ENCODE assay signal across 14 cellular contexts in the genomic region with DNA sequence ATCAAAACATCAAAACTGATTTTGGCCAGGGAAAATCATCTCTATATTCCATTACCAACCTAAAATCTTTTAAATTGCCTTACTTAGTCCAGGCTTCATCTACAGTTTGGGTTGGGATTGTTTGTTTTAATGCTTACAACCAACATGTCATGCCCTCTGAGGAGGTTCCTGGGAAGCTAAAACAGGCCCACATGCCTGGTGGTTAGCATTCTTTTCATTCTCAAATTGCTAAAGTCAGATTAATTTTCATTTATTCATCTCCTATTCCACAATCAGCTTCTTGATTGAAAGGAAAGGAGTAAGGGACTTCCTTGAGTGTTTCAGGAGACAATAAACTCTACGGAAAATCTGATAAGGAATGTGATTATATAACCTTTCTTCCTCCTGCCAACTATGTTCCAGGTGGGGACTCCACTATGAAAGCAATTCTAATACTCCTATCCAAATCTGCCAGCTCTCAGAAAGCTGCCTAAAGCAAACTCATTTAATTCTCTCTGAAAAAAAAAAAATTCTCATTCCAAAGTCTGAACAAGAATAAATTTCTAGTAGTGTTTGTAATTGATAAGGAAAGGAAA. TPM values are rescaled to one million over a fixed set of nuclear protein-coding genes. Genes with fewer than 3 reads are reported as not detected.
A peak's percentile ranks its signal among the peaks of the same experiment; 100 is the strongest.
DNase-seq lines count a peak whose midpoint lies in the region; ATAC-seq and TF ChIP-seq lines count a peak whose summit lies in the region.
"Had no signal": no experiment of that assay in that cellular context is flagged by ENCODE, and none has a peak within 500 bp of the region (broad histone marks: within the 10 kb centered on the region; RNA-seq: fewer than 3 reads in every experiment).

No MANE protein-coding gene starts in this region.

- peak overlapping the region; percentile 30; the same call in 1 of the 2 replicates for H3K27ac Mint-ChIP-seq in WTC11
- H3K27ac Mint-ChIP-seq in glutamatergic neuron (ENCODE audit: unreplicated experiment), result peak overlapping the region; percentile 57

- no peaks in the 10 kb centered on the region for H3K36me3 ChIP-seq in smooth muscle cell (ENCODE audit: low read depth)

- peak overlapping the region; percentile 55 for H3K4me2 ChIP-seq in smooth muscle cell

- ATAC-seq in WTC11, result no peak
- ATAC-seq in GM21723 (IDR thresholded peaks at IDR 0.05; ENCODE audit: unreplicated experiment), result no peak
- ATAC-seq: PC-3 had no signal

- H3K4me1 Mint-ChIP-seq in WTC11 (peaks cover 42% of the 10 kb centered on the region), glutamatergic neuron (ENCODE audit: low read depth, unreplicated experiment) (peaks cover 22% of the 10 kb centered on the region)

- H2AFZ ChIP-seq in smooth muscle cell (ENCODE audit: low read depth), result no peak overlapping the region

- H3K36me3 Mint-ChIP-seq in WTC11 (no peaks in the 10 kb centered on the region), glutamatergic neuron (ENCODE audit: unreplicated experiment) (no peaks in the 10 kb centered on the region)

- peaks cover 3% of the 10 kb centered on the region for H3F3A ChIP-seq in smooth muscle cell (ENCODE audit: low read depth)

- WGBS in smooth muscle cell (ENCODE audit: low lambda C conversion rate), result 50% methylated on average over 1 of the region's 1 CpG

- H3K79me2 ChIP-seq in smooth muscle cell (ENCODE audit: low read depth), result peaks cover 95% of the 10 kb centered on the region

- DNase-seq in DMS 273 (lab: John Stamatoyannopoulos, UW; ENCODE audit: unreplicated experiment) (peak; percentile 16), DMS 273 treated with DMSO at 0.1 percent for 48 hours (lab: John Stamatoyannopoulos, UW) (no peak), WTC11 (ENCODE audit: low spot score) (no peak), glutamatergic neuron (no peak), smooth muscle cell (lab: John Stamatoyannopoulos, UW; ENCODE audit: unreplicated experiment) (no peak), ACHN (no peak)
- DNase-seq in activated T-cell treated with anti-CD3 and anti-CD28 coated beads, Interleukin-2, amount 50 U/mL, for 1 hour, result no peak
- DNase-seq: activated CD4-positive, alpha-beta T cell treated with anti-CD3 and anti-CD28 coated beads, Interleukin-2, amount 50 U/mL, for 48 hours; NCI-H1105 treated with DMSO at 0.1 percent for 48 hours; NCI-H446 treated with DMSO at 0.1 percent for 48 hours; PC-3 had no signal

- no peak overlapping the region for H3K4me3 ChIP-seq in smooth muscle cell
- H3K4me3 ChIP-seq: lung had no signal

- H3K9me3 ChIP-seq in smooth muscle cell (replicated peaks; ENCODE audit: low read depth), result no peaks in the 10 kb centered on the region

- H3K4me3 Mint-ChIP-seq in WTC11 (no peak overlapping the region), glutamatergic neuron (ENCODE audit: unreplicated experiment) (no peak overlapping the region)

- peaks cover 22% of the 10 kb centered on the region for H3K4me1 ChIP-seq in smooth muscle cell (ENCODE audit: low read depth)

- CTCF ChIA-PET in WTC11 (lab: Charles Lee), result interaction anchor here (0.7 kb wide), 1 partner anchor 27 kb away, joined by 3 read pairs; no protein-coding TSS in a partner anchor

- no peak overlapping the region for H3K9ac ChIP-seq in smooth muscle cell (ENCODE audit: low read depth)

- in situ Hi-C loops in ACHN (cut with HindIII; ENCODE audit: low pct_ligation_motif_present, low pct_unique_long_range_greater_than_20kb, low sequenced_read_pairs), result no loop called here

- no peaks in the 10 kb centered on the region for H3K27me3 ChIP-seq in smooth muscle cell (ENCODE audit: low read depth)

- TF ChIP-seq CTCF in WTC11 (IDR thresholded peaks at IDR 0.05), result no peak
- no peak for TF ChIP-seq CTCF in glutamatergic neuron (IDR thresholded peaks at IDR 0.05; ENCODE audit: partially characterized antibody, unreplicated experiment)
- TF ChIP-seq CTCF in smooth muscle cell (IDR thresholded peaks at IDR 0.05; ENCODE audit: borderline replicate concordance, insufficient read depth, poor library complexity, severe bottlenecking), result no peak

- POLR2A ChIA-PET in WTC11 (lab: Charles Lee), result interaction anchor here (0.7 kb wide), 1 partner anchor 251 kb away, joined by 4 read pairs; the partner anchor contains the start of gene ST13

- peaks cover 97% of the 10 kb centered on the region for H4K20me1 ChIP-seq in smooth muscle cell (ENCODE audit: low read depth)

- H3K27me3 Mint-ChIP-seq in WTC11 (ENCODE audit: low read depth) (no peaks in the 10 kb centered on the region), glutamatergic neuron (ENCODE audit: unreplicated experiment) (no peaks in the 10 kb centered on the region)

- H3K27ac ChIP-seq in smooth muscle cell (ENCODE audit: low read depth), result peak overlapping the region; percentile 29
- H3K27ac ChIP-seq: 22Rv1 had no signal

- H3K9me3 Mint-ChIP-seq in WTC11 (no peaks in the 10 kb centered on the region), glutamatergic neuron (ENCODE audit: unreplicated experiment) (peaks cover 2% of the 10 kb centered on the region)

TF ChIP-seq in WTC11, 78 proteins besides CTCF, POLR2A, EP300 and RAD21:
- TF ChIP-seq ZNF423 (CRISPR knock-in tag; IDR thresholded peaks at IDR 0.05) (no peak), ZNF232 (CRISPR knock-in tag; IDR thresholded peaks at IDR 0.05) (no peak), NFYB (CRISPR knock-in tag; conservative IDR thresholded peaks at IDR 0.05; ENCODE audit: low read depth) (no peak), ZBTB21 (CRISPR knock-in tag; IDR thresholded peaks at IDR 0.05; ENCODE audit: borderline replicate concordance) (no peak), SOX15 (CRISPR knock-in tag; IDR thresholded peaks at IDR 0.05) (no peak), PRDM15 (CRISPR knock-in tag; IDR thresholded peaks at IDR 0.05) (no peak), CREB1 (CRISPR knock-in tag; IDR thresholded peaks at IDR 0.05) (no peak), GRHL2 (CRISPR knock-in tag; IDR thresholded peaks at IDR 0.05; ENCODE audit: insufficient replicate concordance, severe bottlenecking) (no peak), CBFB (CRISPR knock-in tag; IDR thresholded peaks at IDR 0.05; ENCODE audit: low read depth) (no peak), ATF1 (CRISPR knock-in tag; IDR thresholded peaks at IDR 0.05) (no peak)
- TF ChIP-seq, protein P1, sequence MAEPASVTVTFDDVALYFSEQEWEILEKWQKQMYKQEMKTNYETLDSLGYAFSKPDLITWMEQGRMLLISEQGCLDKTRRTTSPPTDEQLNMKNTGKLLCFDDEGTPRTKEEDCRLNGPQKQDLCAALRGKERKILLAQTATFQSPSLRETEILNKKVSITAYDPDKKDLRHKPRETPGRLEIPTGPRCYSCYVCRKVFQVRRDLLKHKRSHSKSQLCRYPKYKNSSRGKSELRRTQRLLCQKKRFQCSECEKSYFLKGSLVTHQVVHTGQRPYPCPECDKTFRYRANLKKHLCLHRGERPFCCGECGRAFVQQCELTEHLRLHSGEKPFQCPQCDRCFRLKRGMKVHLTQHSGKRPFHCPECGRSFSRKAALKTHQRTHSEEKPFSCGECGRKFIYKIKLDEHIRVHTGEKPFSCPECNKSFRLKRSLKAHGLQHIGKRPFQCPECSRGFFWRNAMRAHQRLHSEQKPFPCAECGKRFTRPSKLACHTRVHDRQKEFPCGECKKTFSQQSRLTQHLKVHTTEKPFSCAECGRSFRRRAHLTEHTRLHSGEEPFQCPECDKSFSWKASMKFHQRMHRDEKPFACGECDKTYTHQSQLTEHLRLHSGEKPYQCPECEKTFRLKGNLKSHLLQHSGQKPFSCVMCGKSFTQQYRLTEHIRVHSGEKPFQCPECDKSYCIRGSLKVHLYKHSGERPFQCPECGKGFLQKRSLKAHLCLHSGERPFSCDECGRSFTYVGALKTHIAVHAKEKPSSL (CRISPR knock-in tag; conservative IDR thresholded peaks at IDR 0.05), result no peak
- TF ChIP-seq, protein P2, sequence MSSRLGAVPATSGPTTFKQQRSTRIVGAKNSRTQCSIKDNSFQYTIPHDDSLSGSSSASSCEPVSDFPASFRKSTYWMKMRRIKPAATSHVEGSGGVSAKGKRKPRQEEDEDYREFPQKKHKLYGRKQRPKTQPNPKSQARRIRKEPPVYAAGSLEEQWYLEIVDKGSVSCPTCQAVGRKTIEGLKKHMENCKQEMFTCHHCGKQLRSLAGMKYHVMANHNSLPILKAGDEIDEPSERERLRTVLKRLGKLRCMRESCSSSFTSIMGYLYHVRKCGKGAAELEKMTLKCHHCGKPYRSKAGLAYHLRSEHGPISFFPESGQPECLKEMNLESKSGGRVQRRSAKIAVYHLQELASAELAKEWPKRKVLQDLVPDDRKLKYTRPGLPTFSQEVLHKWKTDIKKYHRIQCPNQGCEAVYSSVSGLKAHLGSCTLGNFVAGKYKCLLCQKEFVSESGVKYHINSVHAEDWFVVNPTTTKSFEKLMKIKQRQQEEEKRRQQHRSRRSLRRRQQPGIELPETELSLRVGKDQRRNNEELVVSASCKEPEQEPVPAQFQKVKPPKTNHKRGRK (CRISPR knock-in tag; IDR thresholded peaks at IDR 0.05; ENCODE audit: borderline replicate concordance), result no peak

RNA-seq across cellular contexts. Expression of gene MRTFA, which starts 30.8 kb away (rescaled TPM):
- total RNA-seq in WTC11 (2021) (39.7 to 49.8 TPM (median 48.4 TPM) in 3 replicates), glutamatergic neuron (ENCODE audit: unreplicated experiment) (91.7 TPM), smooth muscle cell (34.1 and 41.7 TPM in 2 replicates)
- polyA plus RNA-seq in smooth muscle cell, result 25.5 and 44.3 TPM in 2 replicates
